1 cellular context compared by ENCODE assay signal in the genomic region with DNA sequence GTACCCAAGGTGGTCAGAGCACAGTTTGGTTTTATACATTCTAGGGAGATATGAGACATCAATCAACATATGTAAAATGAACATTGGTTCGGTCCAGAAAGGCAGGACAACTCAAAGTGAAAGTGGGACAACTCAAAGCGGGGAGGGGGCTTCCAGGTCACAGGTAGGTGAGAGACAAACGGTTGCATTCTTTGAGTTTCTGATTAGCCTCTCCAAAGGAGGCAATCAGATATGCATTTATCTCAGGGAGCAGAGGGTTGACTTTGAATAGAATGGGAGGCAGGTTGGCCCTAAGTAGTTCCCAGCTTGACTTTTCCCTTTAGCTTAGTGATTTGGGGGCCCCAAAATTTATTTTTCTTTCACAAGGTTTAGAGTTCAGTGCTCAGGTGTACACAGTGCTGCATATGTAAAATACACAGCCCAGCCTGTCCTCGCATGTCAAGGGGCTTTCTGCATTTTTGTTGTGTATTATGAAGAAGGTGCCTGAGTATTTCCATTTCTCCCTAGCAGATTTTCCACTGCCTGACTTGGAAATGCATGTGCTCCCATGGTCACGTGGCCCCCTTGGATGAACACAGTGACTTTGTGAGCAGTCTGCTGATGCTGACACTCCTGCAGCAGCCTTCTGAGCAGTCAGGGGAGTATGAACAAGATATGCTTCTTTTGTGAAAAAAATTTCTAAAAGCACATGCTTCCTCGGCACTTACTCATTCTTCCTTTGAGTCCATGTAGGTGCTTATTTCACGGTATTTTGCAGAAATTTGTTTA.
TF ChIP-seq lines count a peak whose summit lies in the region.

No MANE protein-coding gene starts in this region.

TF ChIP-seq in H1, 55 proteins besides CTCF, POLR2A, EP300 and RAD21:
- TF ChIP-seq, protein P1, sequence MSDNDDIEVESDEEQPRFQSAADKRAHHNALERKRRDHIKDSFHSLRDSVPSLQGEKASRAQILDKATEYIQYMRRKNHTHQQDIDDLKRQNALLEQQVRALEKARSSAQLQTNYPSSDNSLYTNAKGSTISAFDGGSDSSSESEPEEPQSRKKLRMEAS (IDR thresholded peaks at IDR 0.05): peak; percentile 60
- TF ChIP-seq PHF8 (conservative IDR thresholded peaks at IDR 0.05; ENCODE audit: low read depth, low read length) (no peak), CREB1 (IDR thresholded peaks at IDR 0.05) (no peak)
- TF ChIP-seq, protein P2, sequence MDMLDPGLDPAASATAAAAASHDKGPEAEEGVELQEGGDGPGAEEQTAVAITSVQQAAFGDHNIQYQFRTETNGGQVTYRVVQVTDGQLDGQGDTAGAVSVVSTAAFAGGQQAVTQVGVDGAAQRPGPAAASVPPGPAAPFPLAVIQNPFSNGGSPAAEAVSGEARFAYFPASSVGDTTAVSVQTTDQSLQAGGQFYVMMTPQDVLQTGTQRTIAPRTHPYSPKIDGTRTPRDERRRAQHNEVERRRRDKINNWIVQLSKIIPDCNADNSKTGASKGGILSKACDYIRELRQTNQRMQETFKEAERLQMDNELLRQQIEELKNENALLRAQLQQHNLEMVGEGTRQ (IDR thresholded peaks at IDR 0.05; ENCODE audit: low read length): peak; percentile 42; the same call in 1 of the 2 replicates
- TF ChIP-seq, protein P3, sequence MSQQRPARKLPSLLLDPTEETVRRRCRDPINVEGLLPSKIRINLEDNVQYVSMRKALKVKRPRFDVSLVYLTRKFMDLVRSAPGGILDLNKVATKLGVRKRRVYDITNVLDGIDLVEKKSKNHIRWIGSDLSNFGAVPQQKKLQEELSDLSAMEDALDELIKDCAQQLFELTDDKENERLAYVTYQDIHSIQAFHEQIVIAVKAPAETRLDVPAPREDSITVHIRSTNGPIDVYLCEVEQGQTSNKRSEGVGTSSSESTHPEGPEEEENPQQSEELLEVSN (IDR thresholded peaks at IDR 0.05): peak; percentile 28; the same call in 1 of the 2 replicates
